17 cellular contexts compared by ENCODE assay signal in the genomic region with DNA sequence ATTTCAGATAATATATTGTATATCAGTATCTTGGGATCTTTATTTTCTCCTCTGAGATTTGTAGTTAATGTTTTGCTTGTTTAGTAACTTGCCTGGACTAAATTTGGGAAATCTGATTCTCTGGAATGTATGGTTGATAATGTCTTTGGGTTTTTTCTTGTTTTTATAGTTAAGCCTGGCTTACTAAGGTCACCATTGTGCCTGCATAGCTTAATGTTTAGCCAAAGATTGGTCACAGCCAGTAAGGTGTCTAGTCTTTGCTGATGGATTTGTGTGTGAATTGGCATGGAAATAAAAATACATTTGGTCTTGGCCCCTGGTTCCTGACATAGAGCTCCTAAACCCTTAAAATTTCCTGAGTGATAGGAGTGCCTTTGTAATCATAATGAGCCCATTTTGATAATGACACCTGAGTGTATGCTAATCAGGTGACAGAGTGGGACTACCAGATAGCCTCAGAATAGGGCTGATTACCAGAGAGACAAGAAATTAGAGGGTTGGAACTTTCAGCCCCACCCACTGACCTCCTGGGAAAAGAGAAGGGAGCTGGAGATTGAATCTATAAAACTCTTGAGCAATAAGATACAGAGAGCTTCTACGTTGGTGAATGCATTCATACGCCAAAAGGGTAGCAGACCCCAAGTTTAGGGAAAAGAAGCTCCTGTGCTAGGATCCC. TPM values are rescaled to one million over a fixed set of nuclear protein-coding genes. Genes with fewer than 3 reads are reported as not detected.
DNase-seq lines count a peak whose midpoint lies in the region; ATAC-seq and TF ChIP-seq lines count a peak whose summit lies in the region.
"Had no signal": no experiment of that assay in that cellular context is flagged by ENCODE, and none has a peak within 500 bp of the region (broad histone marks: within the 10 kb centered on the region; RNA-seq: fewer than 3 reads in every experiment).

No MANE protein-coding gene starts in this region.

- no peaks in the 10 kb centered on the region for H3K27me3 ChIP-seq in left ventricle myocardium inferior (ENCODE audit: low read depth)

- H3K9me3 ChIP-seq in left ventricle myocardium inferior (replicated peaks), result peaks cover 17% of the 10 kb centered on the region

- H3K4me3 ChIP-seq in left ventricle myocardium inferior, result no peak overlapping the region
- H3K4me3 ChIP-seq: HAP-1 had no signal

- TF ChIP-seq CTCF in left ventricle myocardium inferior (IDR thresholded peaks at IDR 0.05; ENCODE audit: borderline replicate concordance), result no peak

- no peaks in the 10 kb centered on the region for H3K4me1 ChIP-seq in left ventricle myocardium inferior

- H3K27ac ChIP-seq in left ventricle myocardium inferior (replicated peaks), result no peak overlapping the region

- no peak for ATAC-seq in GM21825 (IDR thresholded peaks at IDR 0.05; ENCODE audit: unreplicated experiment)

- intact Hi-C loops in left ventricle myocardium inferior (cut with micrococcal nuclease), result no loop called here

- peak in 2 of 3 experiments; percentile 1 to 54 for DNase-seq in NCI-H1417 (lab: John Stamatoyannopoulos, UW)
- DNase-seq in NCI-H1417 treated with DMSO at 0.1 percent for 48 hours (lab: John Stamatoyannopoulos, UW), result no peak
- peak; percentile 67 for DNase-seq in NCI-H2227 (lab: John Stamatoyannopoulos, UW; ENCODE audit: unreplicated experiment)
- DNase-seq in glomerular visceral epithelial cell (ENCODE audit: extremely low spot score), result peak; percentile 81
- DNase-seq in renal cortical epithelial cell (ENCODE audit: low read depth), result peak; percentile 96
- DNase-seq in left ventricle myocardium inferior, result no peak
- no peak for DNase-seq in GDM1 (lab: John Stamatoyannopoulos, UW)
- DNase-seq: 8988T; CD4-positive, alpha-beta memory T cell; DMS79; MV-4-11; NCI-H1694; NCI-H2107; NCI-H446 treated with DMSO at 0.1 percent for 48 hours; NCI-H82 had no signal

- H3K36me3 ChIP-seq in left ventricle myocardium inferior, result no peaks in the 10 kb centered on the region
- H3K36me3 ChIP-seq: HAP-1 had no signal

RNA-seq across cellular contexts. Expression of gene NUF2, which starts 47.9 kb away (rescaled TPM):
- total RNA-seq in renal cortical epithelial cell (0.30 and 12.9 TPM in 2 replicates), left ventricle myocardium inferior (1.0 TPM)

Comparison
In these comparisons a context has a peak if more than half of its experiments do, and no peak if none do; other contexts are left out.
1. DNase-seq: peak in NCI-H1417 (2 of 3), NCI-H2227 (single experiment), glomerular visceral epithelial cell (single experiment) and renal cortical epithelial cell (single experiment); none in NCI-H1417 treated with DMSO at 0.1 percent for 48 hours (single experiment), left ventricle myocardium inferior (single experiment) and GDM1 (single experiment).